8 cellular contexts compared by ENCODE assay signal in genomic region chr11:1389103-1389931, GRCh38. TPM values are rescaled to one million over a fixed set of nuclear protein-coding genes. Genes with fewer than 3 reads are reported as not detected.
A peak's percentile ranks its signal among the peaks of the same experiment; 100 is the strongest.
DNase-seq lines count a peak whose midpoint lies in the region; ATAC-seq and TF ChIP-seq lines count a peak whose summit lies in the region.

No MANE protein-coding gene starts in this region.

- peak; percentile 94 for DNase-seq in NCI-H1436 (lab: John Stamatoyannopoulos, UW)
- peak; percentile 69 to 98 (median 95) for DNase-seq in anterior cingulate cortex (lab: John Stamatoyannopoulos, UW)
- peak; percentile 96 for DNase-seq in right atrium auricular region (ENCODE audit: low spot score)
- DNase-seq in prostate gland (ENCODE audit: low spot score): peak; percentile 97
- DNase-seq in upper lobe of right lung: peak; percentile 98

- H3K4me3 ChIP-seq in GM08714 (ENCODE audit: low read length) (peak overlapping the region; percentile 26; the same call in 1 of the 2 replicates), right atrium auricular region (peak overlapping the region; percentile 39 to 54), prostate gland (peak overlapping the region; percentile 26 to 44), upper lobe of right lung (peak overlapping the region; percentile 53)

- H3K36me3 Mint-ChIP-seq in T-helper 1 cell treated with Interleukin-12 subunit alpha and Interleukin-12 subunit beta and Interleukin-4 antibody, amounts not matched to agents 30 μg/mL and 1 μg/mL, for 36 hours (ENCODE audit: low read depth): no peaks in the 10 kb centered on the region

- peak; percentile 11 for TF ChIP-seq POLR2A in prostate gland (IDR thresholded peaks at IDR 0.05)

- H3K27ac ChIP-seq in right atrium auricular region (peak overlapping the region; percentile 52 to 60), prostate gland (no peak overlapping the region), upper lobe of right lung (peak overlapping the region; percentile 36)

- peak overlapping the region; percentile 21 for H3K4me3 Mint-ChIP-seq in T-helper 1 cell treated with Interleukin-12 subunit alpha and Interleukin-12 subunit beta and Interleukin-4 antibody, amounts not matched to agents 30 μg/mL and 1 μg/mL, for 36 hours

- H3K27ac Mint-ChIP-seq in T-helper 1 cell treated with Interleukin-12 subunit alpha and Interleukin-12 subunit beta and Interleukin-4 antibody, amounts not matched to agents 30 μg/mL and 1 μg/mL, for 36 hours: no peak overlapping the region

- intact Hi-C loops in prostate gland (cut with DNase I) (loop anchor here (10.0 kb wide), 1 partner anchor 75 kb away; no protein-coding TSS in a partner anchor), upper lobe of right lung (cut with DNase I) (no loop called here)

- H3K9me3 ChIP-seq in right atrium auricular region (no peaks in the 10 kb centered on the region), prostate gland (no peaks in the 10 kb centered on the region), upper lobe of right lung (no peaks in the 10 kb centered on the region)

- H3K36me3 ChIP-seq in right atrium auricular region (no peaks in the 10 kb centered on the region), prostate gland (no peaks in the 10 kb centered on the region), upper lobe of right lung (no peaks in the 10 kb centered on the region)

- H3K27me3 ChIP-seq in right atrium auricular region (peaks cover 7 to 8% of the 10 kb centered on the region in 2 donors), prostate gland (replicated peaks; ENCODE audit: insufficient read depth) (peaks cover 6% of the 10 kb centered on the region), upper lobe of right lung (peaks cover 32% of the 10 kb centered on the region)

- ATAC-seq in HG02678 (IDR thresholded peaks at IDR 0.05; ENCODE audit: unreplicated experiment) (peak; percentile 88), upper lobe of right lung (peak; percentile 98)

- H3K4me1 Mint-ChIP-seq in T-helper 1 cell treated with Interleukin-12 subunit alpha and Interleukin-12 subunit beta and Interleukin-4 antibody, amounts not matched to agents 30 μg/mL and 1 μg/mL, for 36 hours (ENCODE audit: low read depth): peaks cover 2% of the 10 kb centered on the region

- peaks cover 46% of the 10 kb centered on the region for H3K27me3 Mint-ChIP-seq in T-helper 1 cell treated with Interleukin-12 subunit alpha and Interleukin-12 subunit beta and Interleukin-4 antibody, amounts not matched to agents 30 μg/mL and 1 μg/mL, for 36 hours (ENCODE audit: low read depth)

- TF ChIP-seq CTCF in right atrium auricular region (IDR thresholded peaks at IDR 0.05) (peak in 1 of 2 donors; percentile 57), prostate gland (IDR thresholded peaks at IDR 0.05) (peak in 2 of 4 experiments; percentile 38 to 39), upper lobe of right lung (IDR thresholded peaks at IDR 0.05) (peak; percentile 10)

- 2% methylated on average over 40 of the region's 92 CpGs for WGBS in prostate gland

- no peaks in the 10 kb centered on the region for H3K9me3 Mint-ChIP-seq in T-helper 1 cell treated with Interleukin-12 subunit alpha and Interleukin-12 subunit beta and Interleukin-4 antibody, amounts not matched to agents 30 μg/mL and 1 μg/mL, for 36 hours

- peaks cover 0 to 13% of the 10 kb centered on the region in 2 donors for H3K4me1 ChIP-seq in right atrium auricular region
- H3K4me1 ChIP-seq in prostate gland (replicated peaks): no peaks in the 10 kb centered on the region
- H3K4me1 ChIP-seq in upper lobe of right lung: peaks cover 9% of the 10 kb centered on the region

RNA-seq across cellular contexts. Expression of gene BRSK2, which starts 0.4 kb away (rescaled TPM):
- under 1 TPM; 0.19 to 0.51 TPM for total RNA-seq in right atrium auricular region
- total RNA-seq in prostate gland: 10 to 100 TPM in 1 of 2 donors, under 1 TPM in 1; 0.96 to 29.7 TPM
- 0.26 TPM for total RNA-seq in upper lobe of right lung

Comparison
In these comparisons a context has a peak if more than half of its experiments do, and no peak if none do; other contexts are left out.
1. H3K27ac ChIP-seq: peak in right atrium auricular region (2 of 2) and upper lobe of right lung (single experiment); none in prostate gland (0 of 2).
2. Peak in every context shown above with its lines, with median percentiles within 50 percentile points of each other: H3K4me3 ChIP-seq and DNase-seq.